Comparison of ENCODE assay signal across 1 cellular context in genomic region chr5:76715734-76716455, GRCh38.
TF ChIP-seq lines count a peak whose summit lies in the region.

TSS of gene F2R (plus strand) at chr5:76716126. CDS start at chr5:76716308, 182 bp downstream.

TF ChIP-seq in K562, 482 proteins besides CTCF, POLR2A, EP300 and RAD21 (continued from another document and continues in another):
- TF ChIP-seq, protein P1, sequence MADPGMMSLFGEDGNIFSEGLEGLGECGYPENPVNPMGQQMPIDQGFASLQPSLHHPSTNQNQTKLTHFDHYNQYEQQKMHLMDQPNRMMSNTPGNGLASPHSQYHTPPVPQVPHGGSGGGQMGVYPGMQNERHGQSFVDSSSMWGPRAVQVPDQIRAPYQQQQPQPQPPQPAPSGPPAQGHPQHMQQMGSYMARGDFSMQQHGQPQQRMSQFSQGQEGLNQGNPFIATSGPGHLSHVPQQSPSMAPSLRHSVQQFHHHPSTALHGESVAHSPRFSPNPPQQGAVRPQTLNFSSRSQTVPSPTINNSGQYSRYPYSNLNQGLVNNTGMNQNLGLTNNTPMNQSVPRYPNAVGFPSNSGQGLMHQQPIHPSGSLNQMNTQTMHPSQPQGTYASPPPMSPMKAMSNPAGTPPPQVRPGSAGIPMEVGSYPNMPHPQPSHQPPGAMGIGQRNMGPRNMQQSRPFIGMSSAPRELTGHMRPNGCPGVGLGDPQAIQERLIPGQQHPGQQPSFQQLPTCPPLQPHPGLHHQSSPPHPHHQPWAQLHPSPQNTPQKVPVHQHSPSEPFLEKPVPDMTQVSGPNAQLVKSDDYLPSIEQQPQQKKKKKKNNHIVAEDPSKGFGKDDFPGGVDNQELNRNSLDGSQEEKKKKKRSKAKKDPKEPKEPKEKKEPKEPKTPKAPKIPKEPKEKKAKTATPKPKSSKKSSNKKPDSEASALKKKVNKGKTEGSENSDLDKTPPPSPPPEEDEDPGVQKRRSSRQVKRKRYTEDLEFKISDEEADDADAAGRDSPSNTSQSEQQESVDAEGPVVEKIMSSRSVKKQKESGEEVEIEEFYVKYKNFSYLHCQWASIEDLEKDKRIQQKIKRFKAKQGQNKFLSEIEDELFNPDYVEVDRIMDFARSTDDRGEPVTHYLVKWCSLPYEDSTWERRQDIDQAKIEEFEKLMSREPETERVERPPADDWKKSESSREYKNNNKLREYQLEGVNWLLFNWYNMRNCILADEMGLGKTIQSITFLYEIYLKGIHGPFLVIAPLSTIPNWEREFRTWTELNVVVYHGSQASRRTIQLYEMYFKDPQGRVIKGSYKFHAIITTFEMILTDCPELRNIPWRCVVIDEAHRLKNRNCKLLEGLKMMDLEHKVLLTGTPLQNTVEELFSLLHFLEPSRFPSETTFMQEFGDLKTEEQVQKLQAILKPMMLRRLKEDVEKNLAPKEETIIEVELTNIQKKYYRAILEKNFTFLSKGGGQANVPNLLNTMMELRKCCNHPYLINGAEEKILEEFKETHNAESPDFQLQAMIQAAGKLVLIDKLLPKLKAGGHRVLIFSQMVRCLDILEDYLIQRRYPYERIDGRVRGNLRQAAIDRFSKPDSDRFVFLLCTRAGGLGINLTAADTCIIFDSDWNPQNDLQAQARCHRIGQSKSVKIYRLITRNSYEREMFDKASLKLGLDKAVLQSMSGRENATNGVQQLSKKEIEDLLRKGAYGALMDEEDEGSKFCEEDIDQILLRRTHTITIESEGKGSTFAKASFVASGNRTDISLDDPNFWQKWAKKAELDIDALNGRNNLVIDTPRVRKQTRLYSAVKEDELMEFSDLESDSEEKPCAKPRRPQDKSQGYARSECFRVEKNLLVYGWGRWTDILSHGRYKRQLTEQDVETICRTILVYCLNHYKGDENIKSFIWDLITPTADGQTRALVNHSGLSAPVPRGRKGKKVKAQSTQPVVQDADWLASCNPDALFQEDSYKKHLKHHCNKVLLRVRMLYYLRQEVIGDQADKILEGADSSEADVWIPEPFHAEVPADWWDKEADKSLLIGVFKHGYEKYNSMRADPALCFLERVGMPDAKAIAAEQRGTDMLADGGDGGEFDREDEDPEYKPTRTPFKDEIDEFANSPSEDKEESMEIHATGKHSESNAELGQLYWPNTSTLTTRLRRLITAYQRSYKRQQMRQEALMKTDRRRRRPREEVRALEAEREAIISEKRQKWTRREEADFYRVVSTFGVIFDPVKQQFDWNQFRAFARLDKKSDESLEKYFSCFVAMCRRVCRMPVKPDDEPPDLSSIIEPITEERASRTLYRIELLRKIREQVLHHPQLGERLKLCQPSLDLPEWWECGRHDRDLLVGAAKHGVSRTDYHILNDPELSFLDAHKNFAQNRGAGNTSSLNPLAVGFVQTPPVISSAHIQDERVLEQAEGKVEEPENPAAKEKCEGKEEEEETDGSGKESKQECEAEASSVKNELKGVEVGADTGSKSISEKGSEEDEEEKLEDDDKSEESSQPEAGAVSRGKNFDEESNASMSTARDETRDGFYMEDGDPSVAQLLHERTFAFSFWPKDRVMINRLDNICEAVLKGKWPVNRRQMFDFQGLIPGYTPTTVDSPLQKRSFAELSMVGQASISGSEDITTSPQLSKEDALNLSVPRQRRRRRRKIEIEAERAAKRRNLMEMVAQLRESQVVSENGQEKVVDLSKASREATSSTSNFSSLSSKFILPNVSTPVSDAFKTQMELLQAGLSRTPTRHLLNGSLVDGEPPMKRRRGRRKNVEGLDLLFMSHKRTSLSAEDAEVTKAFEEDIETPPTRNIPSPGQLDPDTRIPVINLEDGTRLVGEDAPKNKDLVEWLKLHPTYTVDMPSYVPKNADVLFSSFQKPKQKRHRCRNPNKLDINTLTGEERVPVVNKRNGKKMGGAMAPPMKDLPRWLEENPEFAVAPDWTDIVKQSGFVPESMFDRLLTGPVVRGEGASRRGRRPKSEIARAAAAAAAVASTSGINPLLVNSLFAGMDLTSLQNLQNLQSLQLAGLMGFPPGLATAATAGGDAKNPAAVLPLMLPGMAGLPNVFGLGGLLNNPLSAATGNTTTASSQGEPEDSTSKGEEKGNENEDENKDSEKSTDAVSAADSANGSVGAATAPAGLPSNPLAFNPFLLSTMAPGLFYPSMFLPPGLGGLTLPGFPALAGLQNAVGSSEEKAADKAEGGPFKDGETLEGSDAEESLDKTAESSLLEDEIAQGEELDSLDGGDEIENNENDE (IDR thresholded peaks at IDR 0.05; ENCODE audit: low read depth, low read length): no peak
- TF ChIP-seq JUND (IDR thresholded peaks at IDR 0.05; ENCODE audit: borderline replicate concordance, low read depth, low read length) (no peak), JUND (tag; IDR thresholded peaks at IDR 0.05; ENCODE audit: borderline replicate concordance, low read depth, low read length) (no peak), ZKSCAN3 (CRISPR knock-in tag; IDR thresholded peaks at IDR 0.05) (no peak), RBFOX2 (IDR thresholded peaks at IDR 0.05; ENCODE audit: low read depth, low read length) (peak; percentile 73), SMARCA5 (IDR thresholded peaks at IDR 0.05) (no peak), ATF6 (CRISPR knock-in tag; IDR thresholded peaks at IDR 0.05) (no peak), E2F6 (IDR thresholded peaks at IDR 0.05; ENCODE audit: borderline replicate concordance in 1 of 2, extremely low read depth in 1 of 2, insufficient read depth in 1 of 2, insufficient read length in 1 of 2, low read depth in 1 of 2, low read length in 1 of 2, poor library complexity in 1 of 2, severe bottlenecking in 1 of 2) (peak; percentile 51 to 79), MAZ (CRISPR knock-in tag; conservative IDR thresholded peaks at IDR 0.05 in 1 of 2, IDR thresholded peaks at IDR 0.05 in 1 of 2) (peak; percentile 82 to 88), KLF13 (tag; IDR thresholded peaks at IDR 0.05; ENCODE audit: borderline replicate concordance, low read depth) (no peak), ZBTB40 (IDR thresholded peaks at IDR 0.05) (no peak), ZBTB40 (CRISPR knock-in tag; IDR thresholded peaks at IDR 0.05) (no peak), FOXA3 (CRISPR knock-in tag; conservative IDR thresholded peaks at IDR 0.05 in 1 of 2, IDR thresholded peaks at IDR 0.05 in 1 of 2) (no peak), NFATC3 (IDR thresholded peaks at IDR 0.05) (no peak), SPI1 (IDR thresholded peaks at IDR 0.05; ENCODE audit: borderline replicate concordance, low read depth, low read length) (no peak), FOXA1 (IDR thresholded peaks at IDR 0.05; ENCODE audit: borderline replicate concordance) (no peak), ARHGAP35 (IDR thresholded peaks at IDR 0.05; ENCODE audit: partially characterized antibody) (no peak), RFX5 (IDR thresholded peaks at IDR 0.05; ENCODE audit: low read depth, low read length) (no peak)
- TF ChIP-seq, protein P2, sequence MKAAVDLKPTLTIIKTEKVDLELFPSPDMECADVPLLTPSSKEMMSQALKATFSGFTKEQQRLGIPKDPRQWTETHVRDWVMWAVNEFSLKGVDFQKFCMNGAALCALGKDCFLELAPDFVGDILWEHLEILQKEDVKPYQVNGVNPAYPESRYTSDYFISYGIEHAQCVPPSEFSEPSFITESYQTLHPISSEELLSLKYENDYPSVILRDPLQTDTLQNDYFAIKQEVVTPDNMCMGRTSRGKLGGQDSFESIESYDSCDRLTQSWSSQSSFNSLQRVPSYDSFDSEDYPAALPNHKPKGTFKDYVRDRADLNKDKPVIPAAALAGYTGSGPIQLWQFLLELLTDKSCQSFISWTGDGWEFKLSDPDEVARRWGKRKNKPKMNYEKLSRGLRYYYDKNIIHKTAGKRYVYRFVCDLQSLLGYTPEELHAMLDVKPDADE (conservative IDR thresholded peaks at IDR 0.05; ENCODE audit: control insufficient read depth, low read depth, low read length): peak; percentile 66; the same call in 1 of the 2 replicates
- TF ChIP-seq, protein P3, sequence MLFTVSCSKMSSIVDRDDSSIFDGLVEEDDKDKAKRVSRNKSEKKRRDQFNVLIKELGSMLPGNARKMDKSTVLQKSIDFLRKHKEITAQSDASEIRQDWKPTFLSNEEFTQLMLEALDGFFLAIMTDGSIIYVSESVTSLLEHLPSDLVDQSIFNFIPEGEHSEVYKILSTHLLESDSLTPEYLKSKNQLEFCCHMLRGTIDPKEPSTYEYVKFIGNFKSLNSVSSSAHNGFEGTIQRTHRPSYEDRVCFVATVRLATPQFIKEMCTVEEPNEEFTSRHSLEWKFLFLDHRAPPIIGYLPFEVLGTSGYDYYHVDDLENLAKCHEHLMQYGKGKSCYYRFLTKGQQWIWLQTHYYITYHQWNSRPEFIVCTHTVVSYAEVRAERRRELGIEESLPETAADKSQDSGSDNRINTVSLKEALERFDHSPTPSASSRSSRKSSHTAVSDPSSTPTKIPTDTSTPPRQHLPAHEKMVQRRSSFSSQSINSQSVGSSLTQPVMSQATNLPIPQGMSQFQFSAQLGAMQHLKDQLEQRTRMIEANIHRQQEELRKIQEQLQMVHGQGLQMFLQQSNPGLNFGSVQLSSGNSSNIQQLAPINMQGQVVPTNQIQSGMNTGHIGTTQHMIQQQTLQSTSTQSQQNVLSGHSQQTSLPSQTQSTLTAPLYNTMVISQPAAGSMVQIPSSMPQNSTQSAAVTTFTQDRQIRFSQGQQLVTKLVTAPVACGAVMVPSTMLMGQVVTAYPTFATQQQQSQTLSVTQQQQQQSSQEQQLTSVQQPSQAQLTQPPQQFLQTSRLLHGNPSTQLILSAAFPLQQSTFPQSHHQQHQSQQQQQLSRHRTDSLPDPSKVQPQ (CRISPR knock-in tag; IDR thresholded peaks at IDR 0.05; ENCODE audit: borderline replicate concordance): no peak
- TF ChIP-seq, protein P4, sequence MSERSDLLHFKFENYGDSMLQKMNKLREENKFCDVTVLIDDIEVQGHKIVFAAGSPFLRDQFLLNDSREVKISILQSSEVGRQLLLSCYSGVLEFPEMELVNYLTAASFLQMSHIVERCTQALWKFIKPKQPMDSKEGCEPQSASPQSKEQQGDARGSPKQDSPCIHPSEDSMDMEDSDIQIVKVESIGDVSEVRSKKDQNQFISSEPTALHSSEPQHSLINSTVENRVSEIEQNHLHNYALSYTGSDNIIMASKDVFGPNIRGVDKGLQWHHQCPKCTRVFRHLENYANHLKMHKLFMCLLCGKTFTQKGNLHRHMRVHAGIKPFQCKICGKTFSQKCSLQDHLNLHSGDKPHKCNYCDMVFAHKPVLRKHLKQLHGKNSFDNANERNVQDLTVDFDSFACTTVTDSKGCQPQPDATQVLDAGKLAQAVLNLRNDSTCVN (CRISPR knock-in tag; IDR thresholded peaks at IDR 0.05): no peak
